14 cellular contexts compared by ENCODE assay signal in genomic region chr3:155747867-155748266, GRCh38. TPM values are rescaled to one million over a fixed set of nuclear protein-coding genes. Genes with fewer than 3 reads are reported as not detected.
A peak's percentile ranks its signal among the peaks of the same experiment; 100 is the strongest.
DNase-seq lines count a peak whose midpoint lies in the region; ATAC-seq and TF ChIP-seq lines count a peak whose summit lies in the region.
"Had no signal": no experiment of that assay in that cellular context is flagged by ENCODE, and none has a peak within 500 bp of the region (broad histone marks: within the 10 kb centered on the region; RNA-seq: fewer than 3 reads in every experiment).

No MANE protein-coding gene starts in this region.

- H3K9ac ChIP-seq in H9 (ENCODE audit: extremely low read depth, insufficient read length, low read length) = no peak overlapping the region
- H3K9ac ChIP-seq: BLaER1 had no signal

- H3K9me3 Mint-ChIP-seq in Caco-2 (ENCODE audit: unreplicated experiment) (no peaks in the 10 kb centered on the region), H9 (no peaks in the 10 kb centered on the region; a peak in 1 of 5 replicates), brain (peaks cover 0 to 3% (median 0%) of the 10 kb centered on the region in 5 experiments), nephron progenitor cell (no peaks in the 10 kb centered on the region)
- H3K9me3 Mint-ChIP-seq in activated T-helper 2 cell treated with anti-CD3 and anti-CD28 coated beads, Interferon-gamma antibody, Interleukin-2, Interleukin-4, amounts not matched to agents 10 μg/mL and 5 μg/mL and 100 μg/mL, durations not matched to agents 14 hours and 24 hours and 36 hours = no peaks in the 10 kb centered on the region

- H3K27me3 ChIP-seq in Caco-2 (replicated peaks; ENCODE audit: control insufficient read depth, insufficient read depth, low read length) = no peaks in the 10 kb centered on the region
- no peaks in the 10 kb centered on the region for H3K27me3 ChIP-seq in H9 (ENCODE audit: insufficient read depth, low read length)

- no peaks in the 10 kb centered on the region for H3K36me3 ChIP-seq in Caco-2 (ENCODE audit: control insufficient read depth, insufficient read depth, low read length)
- H3K36me3 ChIP-seq: BLaER1 had no signal

- no peak for ATAC-seq in GM21381 (IDR thresholded peaks at IDR 0.05; ENCODE audit: unreplicated experiment)

- H2AFZ ChIP-seq in H9 (ENCODE audit: low read length) = no peak overlapping the region

- no peak for TF ChIP-seq CTCF in Caco-2 (IDR thresholded peaks at IDR 0.05; ENCODE audit: insufficient read depth in 1 of 2, low read depth in 1 of 2, low read length in 1 of 2, severe bottlenecking in 1 of 2, unreplicated experiment in 1 of 2)
- TF ChIP-seq CTCF in H9 (conservative IDR thresholded peaks at IDR 0.05) = no peak
- TF ChIP-seq CTCF in brain (conservative IDR thresholded peaks at IDR 0.05) = no peak
- no peak for TF ChIP-seq CTCF in nephron progenitor cell (IDR thresholded peaks at IDR 0.05)

- H3K79me1 ChIP-seq in H9 (ENCODE audit: insufficient read depth, low read depth, low read length, poor library complexity, severe bottlenecking) = no peaks in the 10 kb centered on the region

- H3K27ac Mint-ChIP-seq in Caco-2 (ENCODE audit: unreplicated experiment) (peak overlapping the region; percentile 57), H9 (peak overlapping the region in 2 of 3 experiments; percentile 50 to 67; a peak in 4 of 7 replicates), brain (peak overlapping the region; percentile 39 to 98 (median 94)), nephron progenitor cell (peak overlapping the region; percentile 3)
- H3K27ac Mint-ChIP-seq in activated T-helper 2 cell treated with anti-CD3 and anti-CD28 coated beads, Interferon-gamma antibody, Interleukin-2, Interleukin-4, amounts not matched to agents 10 μg/mL and 5 μg/mL and 100 μg/mL, durations not matched to agents 14 hours and 24 hours and 36 hours = no peak overlapping the region

- CTCF ChIA-PET in Caco-2 (lab: Charles Lee) = interaction anchor here (2.0 kb wide), 1 partner anchor 58 kb away, joined by 7 read pairs; the partner anchor contains the start of gene C3orf33

- DNase-seq in Caco-2 (no peak), H9 (no peak), nephron progenitor cell (no peak), posterior vena cava (ENCODE audit: low spot score) (no peak), NCI-H187 (lab: John Stamatoyannopoulos, UW) (no peak)
- DNase-seq in activated T-helper 2 cell treated with anti-CD3 and anti-CD28 coated beads, Interferon-gamma antibody, Interleukin-2, Interleukin-4, amounts not matched to agents 10 μg/mL and 5 μg/mL and 100 μg/mL, durations not matched to agents 14 hours and 24 hours and 36 hours (ENCODE audit: low spot score) = no peak
- DNase-seq: DMS153, IMR-90, NCI-H1436, NCI-H2107, NCI-H510A treated with DMSO at 0.1 percent for 48 hours had no signal

- H3K9me3 ChIP-seq in Caco-2 = no peaks in the 10 kb centered on the region
- H3K9me3 ChIP-seq in H9 (ENCODE audit: control insufficient read depth, low read depth, low read length) = no peaks in the 10 kb centered on the region
- H3K9me3 ChIP-seq: BLaER1 had no signal

- H2BK20ac ChIP-seq in H9 (ENCODE audit: low read depth, low read length, poor library complexity, severe bottlenecking) = no peak overlapping the region

- H3K27ac ChIP-seq in H9 (ENCODE audit: insufficient read length, low read depth, low read length) = no peak overlapping the region
- H3K27ac ChIP-seq: BLaER1 had no signal

- H3K4me3 Mint-ChIP-seq in Caco-2 (ENCODE audit: unreplicated experiment) = peak overlapping the region; percentile 42
- peak overlapping the region in 1 of 2 experiments; percentile 64; a peak in 2 of 5 replicates for H3K4me3 Mint-ChIP-seq in H9
- peak overlapping the region; percentile 52 to 100 (median 85) for H3K4me3 Mint-ChIP-seq in brain
- H3K4me3 Mint-ChIP-seq in nephron progenitor cell = peak overlapping the region; percentile 99
- H3K4me3 Mint-ChIP-seq in activated T-helper 2 cell treated with anti-CD3 and anti-CD28 coated beads, Interferon-gamma antibody, Interleukin-2, Interleukin-4, amounts not matched to agents 10 μg/mL and 5 μg/mL and 100 μg/mL, durations not matched to agents 14 hours and 24 hours and 36 hours (ENCODE audit: low read depth) = no peak overlapping the region

- H3K23me2 ChIP-seq in H9 (ENCODE audit: insufficient read length, low read depth, low read length, poor library complexity, severe bottlenecking) = peaks cover 13% of the 10 kb centered on the region

- H2AK5ac ChIP-seq in H9 (ENCODE audit: insufficient read length, low read length) = no peak overlapping the region

- no CpG with 5 or more reads among the region's 3 CpGs for WGBS in H9 (ENCODE audit: extremely low coverage, insufficient read length, low lambda C conversion rate)

- POLR2A ChIA-PET in Caco-2 (lab: Charles Lee) = no interaction called here

- intact Hi-C loops in Caco-2 (cut with micrococcal nuclease; ENCODE audit: unreplicated experiment) = loop anchor here (2.0 kb wide), 1 partner anchor 57 kb away; no protein-coding TSS in a partner anchor
- intact Hi-C loops in activated T-helper 2 cell treated with anti-CD3 and anti-CD28 coated beads, Interferon-gamma antibody, Interleukin-2, Interleukin-4, amounts not matched to agents 10 μg/mL and 5 μg/mL and 100 μg/mL, durations not matched to agents 14 hours and 24 hours and 36 hours (cut with micrococcal nuclease) = loop anchor here (10.0 kb wide), 1 partner anchor 117 kb away; no protein-coding TSS in a partner anchor
- intact Hi-C loops in posterior vena cava (cut with DNase I) = no loop called here

- no peak overlapping the region for H3T11ph ChIP-seq in H9 (ENCODE audit: low read length)

- H2BK120ac ChIP-seq in H9 (ENCODE audit: low read depth, low read length, poor library complexity, severe bottlenecking) = no peak overlapping the region

- H3K79me2 ChIP-seq in H9 (ENCODE audit: insufficient read depth, low read length) = no peaks in the 10 kb centered on the region

- H2BK5ac ChIP-seq in H9 (ENCODE audit: insufficient read length, low read length) = no peak overlapping the region

- no peak overlapping the region for H3K4me3 ChIP-seq in Caco-2 (ENCODE audit: low read depth, low read length)
- H3K4me3 ChIP-seq: BLaER1 had no signal

- H3K14ac ChIP-seq in H9 (ENCODE audit: insufficient read depth, low read length) = no peak overlapping the region; the same call in 1 of the 2 replicates

- H2BK15ac ChIP-seq in H9 (ENCODE audit: low read depth, low read length) = no peak overlapping the region

- H3K56ac ChIP-seq in H9 (ENCODE audit: insufficient read length, low read depth, low read length) = no peak overlapping the region

- H3K36me3 Mint-ChIP-seq in Caco-2 (ENCODE audit: insufficient read depth, unreplicated experiment) (peaks cover 5% of the 10 kb centered on the region), H9 (ENCODE audit: insufficient read depth in 1 of 3, low read depth in 3 of 3) (0 out of 7 replicates have a peak, but pooled peaks cover 0 to 1% (median 0%) of the 10 kb centered on the region in 3 experiments), brain (no peaks in the 10 kb centered on the region), nephron progenitor cell (ENCODE audit: low read depth) (no peaks in the 10 kb centered on the region)
- H3K36me3 Mint-ChIP-seq in activated T-helper 2 cell treated with anti-CD3 and anti-CD28 coated beads, Interferon-gamma antibody, Interleukin-2, Interleukin-4, amounts not matched to agents 10 μg/mL and 5 μg/mL and 100 μg/mL, durations not matched to agents 14 hours and 24 hours and 36 hours (ENCODE audit: low read depth) = no peaks in the 10 kb centered on the region

- no peak overlapping the region for H3K4ac ChIP-seq in H9 (ENCODE audit: low read depth, low read length)

- no peak overlapping the region for H4K8ac ChIP-seq in H9 (replicated peaks; ENCODE audit: insufficient read length, low read depth, low read length)

- BruUV-seq in Caco-2 (replicated peaks; lab: Mats Ljungman, UMichigan) = no TSS peak

- no peak overlapping the region for H3K4me2 ChIP-seq in H9 (ENCODE audit: insufficient read depth, insufficient read length, low read length)
- H3K4me2 ChIP-seq: BLaER1 had no signal

- H3K4me1 ChIP-seq in Caco-2 (peaks cover 27% of the 10 kb centered on the region), H9 (ENCODE audit: insufficient read depth, low read length) (peaks cover 7% of the 10 kb centered on the region)

- no peaks in the 10 kb centered on the region for H4K20me1 ChIP-seq in H9 (ENCODE audit: control insufficient read depth, insufficient read depth, insufficient read length)

- H4K91ac ChIP-seq in H9 (ENCODE audit: insufficient read length, low read depth, low read length) = no peak overlapping the region

- peak overlapping the region; percentile 40 for H3K18ac ChIP-seq in H9 (ENCODE audit: insufficient read length, low read depth, low read length)

- H3K27me3 Mint-ChIP-seq in Caco-2 (ENCODE audit: insufficient read depth, unreplicated experiment) = no peaks in the 10 kb centered on the region
- no peaks in the 10 kb centered on the region for H3K27me3 Mint-ChIP-seq in H9 (ENCODE audit: low read depth)
- H3K27me3 Mint-ChIP-seq in brain = peaks cover 5% of the 10 kb centered on the region
- H3K27me3 Mint-ChIP-seq in nephron progenitor cell (ENCODE audit: low read depth, poor library complexity) = peaks cover 5% of the 10 kb centered on the region
- H3K27me3 Mint-ChIP-seq in activated T-helper 2 cell treated with anti-CD3 and anti-CD28 coated beads, Interferon-gamma antibody, Interleukin-2, Interleukin-4, amounts not matched to agents 10 μg/mL and 5 μg/mL and 100 μg/mL, durations not matched to agents 14 hours and 24 hours and 36 hours (ENCODE audit: low read depth) = peaks cover 46% of the 10 kb centered on the region

- peak overlapping the region; percentile 76 for H2BK12ac ChIP-seq in H9 (ENCODE audit: insufficient read length, low read depth, low read length)

- H3K4me1 Mint-ChIP-seq in Caco-2 (ENCODE audit: low read depth, unreplicated experiment) (peaks cover 31% of the 10 kb centered on the region), H9 (peaks cover 62 to 65% of the 10 kb centered on the region in 2 experiments), brain (peaks cover 66% of the 10 kb centered on the region), nephron progenitor cell (peaks cover 75% of the 10 kb centered on the region)
- peaks cover 15% of the 10 kb centered on the region for H3K4me1 Mint-ChIP-seq in activated T-helper 2 cell treated with anti-CD3 and anti-CD28 coated beads, Interferon-gamma antibody, Interleukin-2, Interleukin-4, amounts not matched to agents 10 μg/mL and 5 μg/mL and 100 μg/mL, durations not matched to agents 14 hours and 24 hours and 36 hours (ENCODE audit: low read depth)

- H3K23ac ChIP-seq in H9 (ENCODE audit: insufficient read length, low read depth, low read length) = no peak overlapping the region

- H4K5ac ChIP-seq in H9 (ENCODE audit: insufficient read length, low read depth, low read length) = no peak overlapping the region

RNA-seq across cellular contexts. Expression of gene PLCH1, which starts 3.0 kb away (rescaled TPM):
- 2.8 and 3.1 TPM in 2 replicates for total RNA-seq in Caco-2 (2022)
- 17.8 and 19.0 TPM in 2 replicates for total RNA-seq in H9 (2021)
- 1.1 TPM for polyA plus RNA-seq in brain (ENCODE audit: insufficient read depth, low read depth, low replicate concordance)
- 0.09 and 0.25 TPM in 2 replicates for total RNA-seq in activated T-helper 2 cell treated with anti-CD3 and anti-CD28 coated beads, Interferon-gamma antibody, Interleukin-2, Interleukin-4, amounts not matched to agents 10 μg/mL and 5 μg/mL and 100 μg/mL, durations not matched to agents 14 hours and 24 hours and 36 hours
- total RNA-seq in posterior vena cava = under 1 TPM in 1 of 2 donors, not detected in 1; 0.05 TPM
- total RNA-seq: IMR-90 had no signal
- polyA plus RNA-seq: IMR-90 had no signal

RNA-seq across cellular contexts. Expression of gene C3orf33, which starts 58.2 kb away (rescaled TPM):
- 4.2 and 5.4 TPM in 2 replicates for total RNA-seq in Caco-2 (2022)
- total RNA-seq in H9 (2021) = 2.3 and 2.9 TPM in 2 replicates
- 1.8 TPM for polyA plus RNA-seq in brain (ENCODE audit: insufficient read depth, low read depth, low replicate concordance)
- 1.7 and 2.1 TPM in 2 replicates for total RNA-seq in activated T-helper 2 cell treated with anti-CD3 and anti-CD28 coated beads, Interferon-gamma antibody, Interleukin-2, Interleukin-4, amounts not matched to agents 10 μg/mL and 5 μg/mL and 100 μg/mL, durations not matched to agents 14 hours and 24 hours and 36 hours
- 1 to 10 TPM; 3.0 to 3.7 TPM for total RNA-seq in posterior vena cava

Comparison
In these comparisons a context has a peak if more than half of its experiments do, and no peak if none do; other contexts are left out.
1. intact Hi-C loops: an anchor here in Caco-2 (2.0 kb wide) and activated T-helper 2 cell treated with anti-CD3 and anti-CD28 coated beads, Interferon-gamma antibody, Interleukin-2, Interleukin-4, amounts not matched to agents 10 μg/mL and 5 μg/mL and 100 μg/mL, durations not matched to agents 14 hours and 24 hours and 36 hours (10.0 kb wide); none called in posterior vena cava.